8 cellular contexts compared by ENCODE assay signal in the genomic region with DNA sequence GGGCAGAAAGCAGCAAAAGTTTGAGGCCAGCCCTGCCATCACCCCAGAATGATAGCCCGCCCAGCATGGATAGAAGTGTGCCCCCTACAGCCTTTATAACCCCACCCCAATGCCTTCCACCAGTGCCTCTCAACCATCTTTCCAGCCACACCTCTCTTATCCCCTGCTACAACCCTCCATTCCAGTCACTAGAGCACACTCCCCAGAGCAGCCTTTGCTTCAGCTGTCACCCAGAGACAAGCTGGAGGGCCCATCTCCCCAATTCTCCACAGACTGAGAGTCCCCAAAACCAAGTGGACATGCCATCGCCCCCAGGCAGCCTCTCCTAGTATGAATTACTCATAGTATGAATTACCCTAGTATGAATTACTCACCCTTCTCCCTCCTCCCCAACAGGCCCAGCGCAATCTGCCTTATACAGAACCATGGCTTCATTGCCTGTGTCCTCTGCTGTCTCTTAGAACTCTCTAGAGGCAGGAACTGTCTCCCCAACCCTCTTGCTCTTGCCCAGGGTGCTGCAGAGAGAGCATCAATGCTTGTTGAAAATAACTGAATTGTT. TPM values are rescaled to one million over a fixed set of nuclear protein-coding genes. Genes with fewer than 3 reads are reported as not detected.
DNase-seq lines count a peak whose midpoint lies in the region; ATAC-seq, FAIRE-seq and TF ChIP-seq lines count a peak whose summit lies in the region.

No MANE protein-coding gene starts in this region.

- TF ChIP-seq POLR2A in H1 (IDR thresholded peaks at IDR 0.05; ENCODE audit: control extremely low read depth in 1 of 2, low read depth in 2 of 2, low read length in 2 of 2), result no peak

- no peak overlapping the region for H2BK120ac ChIP-seq in H1 (replicated peaks; ENCODE audit: low read depth, low read length)

- H3K9me3 ChIP-seq in CD4-positive, alpha-beta T cell (ENCODE audit: control insufficient read depth, low read length), result no peaks in the 10 kb centered on the region
- no peaks in the 10 kb centered on the region for H3K9me3 ChIP-seq in SK-N-MC (ENCODE audit: low read depth, low read length)
- no peaks in the 10 kb centered on the region for H3K9me3 ChIP-seq in H1 (ENCODE audit: insufficient read depth in 2 of 2, low read depth in 1 of 2, low read length in 1 of 2)

- no peak for TF ChIP-seq CTCF in CD4-positive, alpha-beta T cell (IDR thresholded peaks at IDR 0.05)
- TF ChIP-seq CTCF in H1 (IDR thresholded peaks at IDR 0.05; ENCODE audit: control extremely low read depth in 1 of 3, insufficient read depth in 1 of 3, low read depth in 1 of 3, low read length in 3 of 3) (no peak), progenitor cell of endocrine pancreas (IDR thresholded peaks at IDR 0.05; ENCODE audit: unreplicated experiment) (no peak)

- H3K56ac ChIP-seq in H1 (replicated peaks; ENCODE audit: insufficient read length, low read depth, low read length), result no peak overlapping the region

- peaks cover 84% of the 10 kb centered on the region for H3K36me3 Mint-ChIP-seq in CD4-positive, alpha-beta T cell (ENCODE audit: low read depth)
- no peaks in the 10 kb centered on the region for H3K36me3 Mint-ChIP-seq in progenitor cell of endocrine pancreas (ENCODE audit: insufficient read depth)

- peaks cover 38% of the 10 kb centered on the region for H3K79me1 ChIP-seq in H1 (ENCODE audit: low read depth, low read length)

- H4K8ac ChIP-seq in H1 (ENCODE audit: extremely low read depth, insufficient read depth, low read length), result no peak overlapping the region

- ATAC-seq in CD4-positive, alpha-beta T cell (ENCODE audit: poor library complexity), result no peak
- ATAC-seq in HG03039 (IDR thresholded peaks at IDR 0.05; ENCODE audit: unreplicated experiment), result no peak
- no peak for ATAC-seq in HG02759 (IDR thresholded peaks at IDR 0.05; ENCODE audit: unreplicated experiment)
- no peak for ATAC-seq in HG03175 (IDR thresholded peaks at IDR 0.05; ENCODE audit: unreplicated experiment)

- H3K4me3 ChIP-seq in SK-N-MC, result no peak overlapping the region
- H3K4me3 ChIP-seq in H1 (ENCODE audit: extremely low read depth in 1 of 4, insufficient read depth in 2 of 4, low read depth in 3 of 4, low read length in 4 of 4), result no peak overlapping the region

- H3K4ac ChIP-seq in H1 (replicated peaks; ENCODE audit: insufficient read length, low read depth, low read length), result no peak overlapping the region

- peaks cover 0 to 29% of the 10 kb centered on the region in 2 experiments for H4K20me1 ChIP-seq in H1 (replicated peaks in 1 of 2; ENCODE audit: control insufficient read depth in 1 of 2, insufficient read depth in 2 of 2, low read length in 2 of 2)

- no peak for FAIRE-seq in H1 (lab: Jason Lieb, UNC)

- H3K36me3 ChIP-seq in SK-N-MC (ENCODE audit: insufficient read depth, low read length), result no peaks in the 10 kb centered on the region
- H3K36me3 ChIP-seq in H1 (ENCODE audit: control insufficient read depth in 2 of 4, insufficient read depth in 4 of 4, low read length in 3 of 4), result no peaks in the 10 kb centered on the region; a peak in 1 of 8 replicates

- no peak overlapping the region for H2BK20ac ChIP-seq in H1 (ENCODE audit: low read length)

- no peak overlapping the region for H2BK15ac ChIP-seq in H1 (ENCODE audit: low read length)

- no peaks in the 10 kb centered on the region for H3K27me3 ChIP-seq in CD4-positive, alpha-beta T cell (ENCODE audit: control insufficient read depth, insufficient read depth, low read length)
- H3K27me3 ChIP-seq in H1 (replicated peaks in 1 of 4; ENCODE audit: control insufficient read depth in 3 of 4, extremely low read depth in 1 of 4, insufficient read depth in 3 of 4, low read length in 3 of 4), result no peaks in the 10 kb centered on the region

- 87% methylated on average over 3 of the region's 3 CpGs; no CpG with 5 or more reads in 1 of the 2 experiments for WGBS in H1 (ENCODE audit: extremely low coverage in 1 of 2, insufficient coverage in 1 of 2, insufficient read length in 1 of 2, insufficient replicate concordance in 2 of 2, low coverage in 1 of 2, low lambda C conversion rate in 2 of 2, missing lambda C conversion rate in 1 of 2), 2 experiments

- no peak overlapping the region for H3K14ac ChIP-seq in H1 (ENCODE audit: insufficient read length)

- H3K9me3 Mint-ChIP-seq in CD4-positive, alpha-beta T cell, result no peaks in the 10 kb centered on the region
- no peaks in the 10 kb centered on the region for H3K9me3 Mint-ChIP-seq in progenitor cell of endocrine pancreas (ENCODE audit: low read depth)

- H2AFZ ChIP-seq in H1 (ENCODE audit: low read length), result no peak overlapping the region

- H3K4me3 Mint-ChIP-seq in CD4-positive, alpha-beta T cell, result peak overlapping the region; percentile 71
- peak overlapping the region; percentile 9 for H3K4me3 Mint-ChIP-seq in progenitor cell of endocrine pancreas (ENCODE audit: low read depth)

- H3K27ac ChIP-seq in CD4-positive, alpha-beta T cell (ENCODE audit: low read depth, low read length), result peak overlapping the region; percentile 91
- H3K27ac ChIP-seq in SK-N-MC (0 out of 2 replicates have a peak overlapping the region, but pooled peaks have one; percentile 7), H1 (ENCODE audit: low read depth, low read length) (peak overlapping the region; percentile 56; the same call in 1 of the 2 replicates)

- POLR2A ChIA-PET in CD4-positive, alpha-beta T cell (lab: Charles Lee), result interaction anchor here (1.0 to 49.5 kb wide), 5 partner anchors 5 to 108 kb away, joined by 3 to 1847 read pairs (median 5); a partner anchor contains a TSS
- POLR2A ChIA-PET in H1 (lab: Charles Lee; ENCODE audit: partially characterized antibody), result interaction anchor here (0.8 to 16.5 kb wide), 7 partner anchors 11 to 95 kb away, joined by 3 to 263 read pairs (median 5); a partner anchor contains a TSS

- peaks cover 38 to 63% (median 55%) of the 10 kb centered on the region in 4 experiments for H3K4me1 ChIP-seq in H1 (replicated peaks in 1 of 4; ENCODE audit: control insufficient read depth in 3 of 4, insufficient read depth in 4 of 4, low read length in 3 of 4)

- H3K27ac Mint-ChIP-seq in CD4-positive, alpha-beta T cell, result peak overlapping the region; percentile 93
- peak overlapping the region; percentile 94 for H3K27ac Mint-ChIP-seq in progenitor cell of endocrine pancreas

- no peak for TF ChIP-seq RAD21 in H1 (IDR thresholded peaks at IDR 0.05 in 1 of 2, conservative IDR thresholded peaks at IDR 0.05 in 1 of 2; ENCODE audit: low read depth in 2 of 2, low read length in 2 of 2)

- no peak overlapping the region for H3K18ac ChIP-seq in H1 (ENCODE audit: extremely low read depth, low read length)

- H3K9ac ChIP-seq in SK-N-MC (ENCODE audit: insufficient read length), result no peak overlapping the region
- no peak overlapping the region for H3K9ac ChIP-seq in H1 (replicated peaks in 1 of 4; ENCODE audit: extremely low read depth in 1 of 4, low read depth in 3 of 4, low read length in 3 of 4)

- peaks cover 95% of the 10 kb centered on the region for H3K4me1 Mint-ChIP-seq in CD4-positive, alpha-beta T cell (ENCODE audit: low read depth)
- H3K4me1 Mint-ChIP-seq in progenitor cell of endocrine pancreas (ENCODE audit: low read depth), result peaks cover 83% of the 10 kb centered on the region

- CTCF ChIA-PET in CD4-positive, alpha-beta T cell (lab: Charles Lee), result interaction anchor here (1.2 kb wide), 1 partner anchor 73 kb away, joined by 3 read pairs; no protein-coding TSS in a partner anchor
- CTCF ChIA-PET in H1 (lab: Charles Lee; ENCODE audit: partially characterized antibody), result interaction anchor here (1.0 to 4.2 kb wide), 5 partner anchors 8 to 107 kb away, joined by 3 to 18 read pairs (median 4); no protein-coding TSS in a partner anchor

- H3K27me3 Mint-ChIP-seq in CD4-positive, alpha-beta T cell, result no peaks in the 10 kb centered on the region
- H3K27me3 Mint-ChIP-seq in progenitor cell of endocrine pancreas, result no peaks in the 10 kb centered on the region

- no peak overlapping the region for H4K91ac ChIP-seq in H1 (replicated peaks; ENCODE audit: insufficient read length, low read length)

- peak overlapping the region; percentile 78; the same call in 1 of the 2 replicates for H2BK5ac ChIP-seq in H1 (ENCODE audit: low read depth, low read length)

- H4K5ac ChIP-seq in H1 (ENCODE audit: insufficient read length, low read depth, low read length), result no peak overlapping the region

- H3K79me2 ChIP-seq in H1 (ENCODE audit: control insufficient read depth in 1 of 2, insufficient read depth in 2 of 2, low read length in 2 of 2), result peaks cover 37 to 96% of the 10 kb centered on the region in 2 experiments

- H3K4me2 ChIP-seq in H1 (ENCODE audit: insufficient read depth in 1 of 2, low read depth in 2 of 2, low read length in 2 of 2), result no peak overlapping the region

- no peak overlapping the region for H3K23ac ChIP-seq in H1 (ENCODE audit: insufficient read length)

- H2AK5ac ChIP-seq in H1 (ENCODE audit: low read depth, low read length), result no peak overlapping the region

- peak overlapping the region; percentile 63; the same call in 1 of the 2 replicates for H2BK12ac ChIP-seq in H1 (ENCODE audit: low read depth, low read length)

- no peak for TF ChIP-seq EP300 in H1 (IDR thresholded peaks at IDR 0.05; ENCODE audit: borderline replicate concordance in 1 of 2, low read depth in 2 of 2, low read length in 2 of 2)

- no peaks in the 10 kb centered on the region for H3K23me2 ChIP-seq in H1 (ENCODE audit: low read depth, low read length)

- intact Hi-C loops in CD4-positive, alpha-beta T cell (cut with DNase I, micrococcal nuclease), result no loop called here

- DNase-seq in CD4-positive, alpha-beta T cell, result no peak
- DNase-seq in SK-N-MC (ENCODE audit: low read depth, low spot score), result no peak
- DNase-seq in H1 (ENCODE audit: low read depth in 1 of 2, low spot score in 2 of 2), result no peak
- DNase-seq in progenitor cell of endocrine pancreas (ENCODE audit: low spot score, unreplicated experiment), result no peak
- no peak for DNase-seq in superior temporal gyrus (ENCODE audit: extremely low spot score)

TF ChIP-seq in H1, 55 proteins besides CTCF, POLR2A, EP300 and RAD21 (continues in another document):
- TF ChIP-seq JUND (IDR thresholded peaks at IDR 0.05; ENCODE audit: low read length) (no peak), SP4 (IDR thresholded peaks at IDR 0.05; ENCODE audit: low read length) (no peak), RBBP5 (IDR thresholded peaks at IDR 0.05; ENCODE audit: borderline replicate concordance, low read depth, low read length) (no peak), YY1 (IDR thresholded peaks at IDR 0.05; ENCODE audit: low read depth, low read length) (no peak)

RNA-seq across cellular contexts. Expression of a gene that starts 24.9 kb away (rescaled TPM):
- 100 to 1,000 TPM; 901 to 925 TPM for total RNA-seq in CD4-positive, alpha-beta T cell
- 295 and 322 TPM in 2 replicates for total RNA-seq in H1 (2021; fragmentation: NEBNext Ultra II Directional; extraction: Animal tissue kit (Norgen Biotek cat#: 25700))
- polyA plus RNA-seq in H1 (2011; rRNA removed), result 24.9 and 37.2 TPM in 2 replicates
- 53.6 TPM for polyA plus RNA-seq in H1 (2011; cell fraction: cytosol; rRNA removed)
- 110 TPM for polyA plus RNA-seq in H1 (2011; cell fraction: nucleus; rRNA removed)
- polyA plus RNA-seq in H1 (2012, experiment 1 of 2), result 140 to 212 TPM (median 199 TPM) in 4 replicates
- 59.9 TPM for polyA plus RNA-seq in H1 (2012, experiment 2 of 2)
- polyA plus RNA-seq in H1 (2013, experiment 1 of 2), result 89.1 TPM
- polyA plus RNA-seq in H1 (2013, experiment 2 of 2), result 76.1 TPM
- 273 and 366 TPM in 2 replicates for polyA minus RNA-seq in H1 (2011; rRNA and poly(A)+ RNA removed)
- polyA minus RNA-seq in H1 (2011; cell fraction: cytosol; rRNA and poly(A)+ RNA removed), result 92.9 TPM
- 95.2 TPM for polyA minus RNA-seq in H1 (2011; cell fraction: nucleus; rRNA and poly(A)+ RNA removed)
- total RNA-seq in progenitor cell of endocrine pancreas, result 299 and 306 TPM in 2 replicates

Comparison
In these comparisons a context has a peak if more than half of its experiments do, and no peak if none do; other contexts are left out.
1. H3K27ac ChIP-seq: peak in every context shown above with its lines; median percentile 91 in CD4-positive, alpha-beta T cell; 56 in H1; 7 in SK-N-MC.